16 cellular contexts compared by ENCODE assay signal in the genomic region with DNA sequence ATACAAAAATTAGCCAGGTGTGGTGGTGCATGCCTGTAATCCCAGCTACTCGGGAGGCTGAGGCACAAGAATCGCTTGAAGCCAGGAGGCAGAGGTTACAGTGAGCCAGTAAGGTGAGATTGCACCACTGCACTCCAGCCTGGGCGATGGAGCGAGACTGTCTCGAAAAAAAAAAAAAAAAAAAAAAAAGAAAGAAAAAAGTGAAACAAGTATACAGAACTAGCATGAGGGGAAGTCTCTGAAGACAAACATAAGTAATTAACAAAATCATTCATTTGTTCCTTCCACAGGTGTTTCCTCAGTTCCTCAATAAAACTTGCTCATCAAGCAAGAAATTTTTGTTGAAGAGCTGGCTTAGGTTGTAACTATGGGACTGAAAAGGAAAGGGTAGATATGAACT.
"Had no signal": no experiment of that assay in that cellular context is flagged by ENCODE, and none has a peak within 500 bp of the region (broad histone marks: within the 10 kb centered on the region; RNA-seq: fewer than 3 reads in every experiment).

No MANE protein-coding gene starts in this region.

- H3K36me3 Mint-ChIP-seq: natural killer cell had no signal

- H3K27me3 Mint-ChIP-seq: activated CD4-positive, alpha-beta memory T cell treated with anti-CD3 and anti-CD28 coated beads, Interleukin-2, amount 10 ng/mL, durations not matched to agents 7 days and 5 days had no signal

- H3K4me1 Mint-ChIP-seq: natural killer cell had no signal

- DNase-seq: activated CD4-positive, alpha-beta memory T cell treated with anti-CD3 and anti-CD28 coated beads, Interleukin-2, amount 10 ng/mL, durations not matched to agents 7 days and 5 days; activated T-cell treated with anti-CD3 and anti-CD28 coated beads, Interleukin-2, amount 50 U/mL, for 48 hours; aorta; foreskin melanocyte; islet precursor cell; left lung; midbrain; natural killer cell; occipital lobe; psoas muscle; stimulated activated CD4-positive, alpha-beta T cell treated with anti-CD3 and anti-CD28 coated beads, Interleukin-15, amount 100 ng/mL, for 24 hours; stimulated activated CD4-positive, alpha-beta T cell treated with anti-CD3 and anti-CD28 coated beads, Interleukin-4, amount 100 ng/mL, for 24 hours; SW 1271; tibial artery had no signal

- H3K4me3 Mint-ChIP-seq: activated CD4-positive, alpha-beta memory T cell treated with anti-CD3 and anti-CD28 coated beads, Interleukin-2, amount 10 ng/mL, durations not matched to agents 7 days and 5 days; natural killer cell; T-helper 2 cell treated with Interferon-gamma antibody and Interleukin-4, amounts not matched to agents 5 μg/mL and 100 μg/mL, for 36 hours had no signal

- H3K27ac ChIP-seq: psoas muscle, SJSA1 had no signal

- H3K27me3 ChIP-seq: left lung, SJSA1, tibial artery had no signal

- H3K9me3 ChIP-seq: left lung, psoas muscle, SJSA1, tibial artery had no signal

- H3K36me3 ChIP-seq: left lung, SJSA1, tibial artery had no signal

- H3K4me3 ChIP-seq: left lung, psoas muscle, SJSA1, tibial artery had no signal

- H3K4me1 ChIP-seq: left lung, psoas muscle had no signal

- ATAC-seq: left lung, natural killer cell, psoas muscle had no signal

- H3K27ac Mint-ChIP-seq: activated CD4-positive, alpha-beta memory T cell treated with anti-CD3 and anti-CD28 coated beads, Interleukin-2, amount 10 ng/mL, durations not matched to agents 7 days and 5 days; natural killer cell; T-helper 2 cell treated with Interferon-gamma antibody and Interleukin-4, amounts not matched to agents 5 μg/mL and 100 μg/mL, for 36 hours had no signal

- H3K9me3 Mint-ChIP-seq: activated CD4-positive, alpha-beta memory T cell treated with anti-CD3 and anti-CD28 coated beads, Interleukin-2, amount 10 ng/mL, durations not matched to agents 7 days and 5 days; natural killer cell; T-helper 2 cell treated with Interferon-gamma antibody and Interleukin-4, amounts not matched to agents 5 μg/mL and 100 μg/mL, for 36 hours had no signal
